Comparison of ENCODE assay signal across 8 cellular contexts in genomic region chr21:34836103-34836932, GRCh38.
DNase-seq lines count a peak whose midpoint lies in the region; ATAC-seq and TF ChIP-seq lines count a peak whose summit lies in the region.

No MANE protein-coding gene starts in this region.

- ATAC-seq in HG03196 (IDR thresholded peaks at IDR 0.05; ENCODE audit: unreplicated experiment) (no peak), GM19397 (IDR thresholded peaks at IDR 0.05; ENCODE audit: unreplicated experiment) (no peak), GM19455 (IDR thresholded peaks at IDR 0.05; ENCODE audit: unreplicated experiment) (no peak)

- H3K9me3 ChIP-seq in neutrophil, result no peaks in the 10 kb centered on the region

- H3K4me3 ChIP-seq in coronary artery (no peak overlapping the region), neutrophil (ENCODE audit: low read depth in 1 of 2, low read length in 1 of 2) (no peak overlapping the region)

- H3K27ac ChIP-seq in coronary artery (peak overlapping the region; percentile 58 to 77), neutrophil (peak overlapping the region; percentile 37)

- DNase-seq in EL (peak; percentile 100), coronary artery (ENCODE audit: low spot score) (peak; percentile 91), NCI-H1694 (lab: John Stamatoyannopoulos, UW) (no peak)

- peaks cover 19 to 36% of the 10 kb centered on the region in 2 experiments for H3K4me1 ChIP-seq in neutrophil (ENCODE audit: control insufficient read depth in 1 of 2, insufficient read depth in 1 of 2, low read depth in 1 of 2, low read length in 1 of 2)

- peaks cover 63% of the 10 kb centered on the region for H3K36me3 ChIP-seq in neutrophil

- no peaks in the 10 kb centered on the region for H3K27me3 ChIP-seq in neutrophil

- TF ChIP-seq CTCF in coronary artery (IDR thresholded peaks at IDR 0.05) (no peak), neutrophil (IDR thresholded peaks at IDR 0.05) (no peak)

TF ChIP-seq in PFSK-1, 5 proteins besides CTCF, POLR2A, EP300 and RAD21:
- TF ChIP-seq FOXP2 (optimal IDR thresholded peaks at IDR 0.05; ENCODE audit: borderline replicate concordance, extremely low read depth, extremely low read length, insufficient read depth) (peak; percentile 38), SIN3A (IDR thresholded peaks at IDR 0.05; ENCODE audit: borderline replicate concordance, insufficient read depth, low read length) (no peak)
